Comparison of ENCODE assay signal across 1 cellular context in the genomic region with DNA sequence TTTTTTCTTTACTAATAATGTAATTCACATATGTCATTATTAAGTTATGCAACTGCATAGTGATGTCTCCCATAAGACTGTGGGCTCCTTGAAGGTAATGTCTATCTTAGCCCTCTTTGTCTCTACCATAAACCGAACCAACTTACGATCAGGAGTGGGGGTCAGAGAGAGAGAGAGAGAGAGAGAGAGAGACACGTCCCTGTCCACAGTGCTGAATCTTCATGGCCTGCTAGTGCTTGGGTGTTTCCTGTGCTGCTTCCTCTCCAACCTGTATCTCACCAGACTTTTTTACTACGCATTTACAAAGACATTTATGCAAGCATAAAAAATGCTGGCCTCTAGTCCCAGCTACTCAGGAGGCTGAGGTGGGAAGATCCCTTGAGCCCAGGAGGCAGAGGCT.
A peak's percentile ranks its signal among the peaks of the same experiment; 100 is the strongest.
TF ChIP-seq lines count a peak whose summit lies in the region.

No MANE protein-coding gene starts in this region.

TF ChIP-seq in H1, 55 proteins besides CTCF, POLR2A, EP300 and RAD21:
- TF ChIP-seq JUND (IDR thresholded peaks at IDR 0.05; ENCODE audit: low read length) (peak; percentile 90), BRCA1 (IDR thresholded peaks at IDR 0.05; ENCODE audit: low read depth, low read length) (no peak)
